Comparison of ENCODE assay signal across 25 cellular contexts in the genomic region with DNA sequence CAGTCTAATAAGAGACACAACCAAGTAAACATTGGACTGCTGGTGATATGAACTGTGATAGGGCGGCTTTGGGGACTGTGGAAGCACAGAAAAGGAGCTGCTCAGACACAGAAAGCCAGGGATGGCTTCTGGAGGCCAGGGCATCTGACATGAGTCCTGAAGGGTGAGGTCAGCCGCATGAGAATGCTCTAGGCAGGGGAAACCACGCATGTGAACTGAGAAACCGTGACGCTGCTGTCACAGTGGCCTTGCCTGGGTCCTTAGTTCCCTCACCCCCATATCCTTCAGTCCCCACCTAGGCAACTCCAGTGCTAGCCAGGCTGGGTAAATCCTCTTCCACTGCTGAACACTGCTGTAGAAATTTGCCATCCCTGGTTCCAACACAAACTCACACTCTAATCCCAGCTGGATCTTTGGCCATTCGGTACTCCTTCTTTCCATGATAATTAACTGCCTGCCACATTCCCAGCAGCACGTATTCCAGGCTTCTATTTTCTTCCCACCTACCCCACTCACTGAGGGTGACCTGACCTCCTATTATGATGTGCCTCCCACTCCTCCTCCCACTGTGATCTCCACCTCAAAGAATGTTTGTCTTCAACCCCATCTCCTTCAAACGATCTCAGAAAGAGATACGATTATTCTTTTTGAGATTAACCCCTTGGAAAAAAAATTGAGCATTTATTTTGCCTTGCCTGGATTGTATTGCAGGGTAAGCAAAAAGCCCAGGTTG. TPM values are rescaled to one million over a fixed set of nuclear protein-coding genes. Genes with fewer than 3 reads are reported as not detected.
A peak's percentile ranks its signal among the peaks of the same experiment; 100 is the strongest.
DNase-seq lines count a peak whose midpoint lies in the region; ATAC-seq and TF ChIP-seq lines count a peak whose summit lies in the region.
"Had no signal": no experiment of that assay in that cellular context is flagged by ENCODE, and none has a peak within 500 bp of the region (broad histone marks: within the 10 kb centered on the region; RNA-seq: fewer than 3 reads in every experiment).

No MANE protein-coding gene starts in this region.

- H3K27me3 ChIP-seq in Karpas-422 (ENCODE audit: low read length) = no peaks in the 10 kb centered on the region

- H3K4me1 Mint-ChIP-seq in memory B cell (peaks cover 45% of the 10 kb centered on the region), chondrocyte (ENCODE audit: low read depth) (no peaks in the 10 kb centered on the region)

- peak; percentile 26 for TF ChIP-seq POLR2A in GM19193 (IDR thresholded peaks at IDR 0.05; ENCODE audit: extremely low read depth, insufficient read depth, insufficient read length)

- H3K27ac ChIP-seq in Karpas-422 (ENCODE audit: low read length) = no peak overlapping the region
- H3K27ac ChIP-seq: A549 had no signal

- H3K9me3 Mint-ChIP-seq in memory B cell (no peaks in the 10 kb centered on the region), chondrocyte (ENCODE audit: low read depth) (peaks cover 4% of the 10 kb centered on the region)

- ATAC-seq in memory B cell (ENCODE audit: low read depth) = no peak
- ATAC-seq: A549, K562, Panc1 had no signal

- TF ChIP-seq CTCF in GM10266 (IDR thresholded peaks at IDR 0.05; ENCODE audit: control insufficient read depth, insufficient read depth, low read depth, missing control alignments) = no peak
- no peak for TF ChIP-seq CTCF in chondrocyte (IDR thresholded peaks at IDR 0.05)

- H3K79me2 ChIP-seq in Karpas-422 (ENCODE audit: low read length) = no peaks in the 10 kb centered on the region

- H3K4me1 ChIP-seq in Karpas-422 (ENCODE audit: low read length) = peaks cover 19% of the 10 kb centered on the region
- H3K4me1 ChIP-seq: A549 had no signal

- H2AFZ ChIP-seq in Karpas-422 (ENCODE audit: low read length) = no peak overlapping the region

- H3K9me2 ChIP-seq in Karpas-422 (replicated peaks; ENCODE audit: insufficient read depth, low read length) = no peaks in the 10 kb centered on the region
- H3K9me2 ChIP-seq: SK-N-SH had no signal

- H4K20me1 ChIP-seq in Karpas-422 (ENCODE audit: insufficient read depth, low read depth, low read length) = no peaks in the 10 kb centered on the region

- H3K36me3 Mint-ChIP-seq in memory B cell (no peaks in the 10 kb centered on the region), chondrocyte (ENCODE audit: low read depth) (no peaks in the 10 kb centered on the region)

- DNase-seq in GM10266 (ENCODE audit: extremely low spot score) (peak; percentile 53), Karpas-422 (no peak), memory B cell (ENCODE audit: low spot score in 2 of 2) (no peak), chondrocyte (ENCODE audit: low spot score) (no peak), NCI-H146 treated with DMSO at 0.1 percent for 48 hours (lab: John Stamatoyannopoulos, UW; ENCODE audit: unreplicated experiment) (no peak), DMS 273 treated with DMSO at 0.1 percent for 48 hours (lab: John Stamatoyannopoulos, UW) (no peak), GM03348 (ENCODE audit: low spot score) (no peak)
- DNase-seq: EL; GF-D8; NCI-H1092 treated with DMSO at 0.1 percent for 48 hours; NCI-H1694; NCI-H2081; NCI-H2171; NCI-H345; NCI-H524; NCI-H774; NK-92 treated with Interleukin-12 subunit alpha and Interleukin-12 subunit beta, amount 100 ng/mL, for 24 hours; SIG-M5; SK-N-SH had no signal

- no peak overlapping the region for H3K4me3 ChIP-seq in Karpas-422 (ENCODE audit: low read length)
- H3K4me3 ChIP-seq: A549, K562 had no signal

- H3K9ac ChIP-seq in Karpas-422 (ENCODE audit: low read length) = no peak overlapping the region
- H3K9ac ChIP-seq: SK-N-SH had no signal

- H3K4me3 Mint-ChIP-seq in memory B cell (no peak overlapping the region), chondrocyte (ENCODE audit: unreplicated experiment) (no peak overlapping the region)
- H3K4me3 Mint-ChIP-seq: B cell, CD14-positive monocyte had no signal

- peak overlapping the region; percentile 27 for H3K4me2 ChIP-seq in Karpas-422 (ENCODE audit: low read depth, low read length, poor library complexity, severe bottlenecking)
- H3K4me2 ChIP-seq: A549, SK-N-SH had no signal

- H3K27me3 Mint-ChIP-seq in memory B cell = no peaks in the 10 kb centered on the region
- H3K27me3 Mint-ChIP-seq in chondrocyte (ENCODE audit: low read depth) = peaks cover 57% of the 10 kb centered on the region

- H3K9me3 ChIP-seq in Karpas-422 (ENCODE audit: low read length) = no peaks in the 10 kb centered on the region
- H3K9me3 ChIP-seq: A549, SK-N-SH had no signal

- H3K36me3 ChIP-seq in Karpas-422 (ENCODE audit: insufficient read depth, low read length) = no peaks in the 10 kb centered on the region

- H3K27ac Mint-ChIP-seq in memory B cell (peak overlapping the region; percentile 2), chondrocyte (ENCODE audit: unreplicated experiment) (no peak overlapping the region)
- H3K27ac Mint-ChIP-seq: B cell, CD14-positive monocyte had no signal

RNA-seq across cellular contexts. Expression of a gene that starts 31.4 kb away (rescaled TPM):
- 12.2 and 18.4 TPM in 2 replicates for total RNA-seq in Karpas-422 (2014; rRNA removed; shearing (Covaris generic); ENCODE audit: low replicate concordance)
- total RNA-seq in chondrocyte = 1.7 to 3.1 TPM (median 2.8 TPM) in 3 replicates

RNA-seq across cellular contexts. Expression of a gene that starts 54.4 kb away (rescaled TPM):
- 20.6 and 38.7 TPM in 2 replicates for total RNA-seq in Karpas-422 (2014; rRNA removed; shearing (Covaris generic); ENCODE audit: low replicate concordance)
- 12.8 to 19.6 TPM (median 13.8 TPM) in 3 replicates for total RNA-seq in chondrocyte

RNA-seq across cellular contexts. Expression of a gene that starts 57.8 kb away (rescaled TPM):
- total RNA-seq in Karpas-422 (2014; rRNA removed; shearing (Covaris generic); ENCODE audit: low replicate concordance) = 103 and 127 TPM in 2 replicates
- total RNA-seq in chondrocyte = 63.6 to 91.1 TPM (median 67.6 TPM) in 3 replicates
